ENCODE assay signal across 9 cellular contexts in the genomic region with DNA sequence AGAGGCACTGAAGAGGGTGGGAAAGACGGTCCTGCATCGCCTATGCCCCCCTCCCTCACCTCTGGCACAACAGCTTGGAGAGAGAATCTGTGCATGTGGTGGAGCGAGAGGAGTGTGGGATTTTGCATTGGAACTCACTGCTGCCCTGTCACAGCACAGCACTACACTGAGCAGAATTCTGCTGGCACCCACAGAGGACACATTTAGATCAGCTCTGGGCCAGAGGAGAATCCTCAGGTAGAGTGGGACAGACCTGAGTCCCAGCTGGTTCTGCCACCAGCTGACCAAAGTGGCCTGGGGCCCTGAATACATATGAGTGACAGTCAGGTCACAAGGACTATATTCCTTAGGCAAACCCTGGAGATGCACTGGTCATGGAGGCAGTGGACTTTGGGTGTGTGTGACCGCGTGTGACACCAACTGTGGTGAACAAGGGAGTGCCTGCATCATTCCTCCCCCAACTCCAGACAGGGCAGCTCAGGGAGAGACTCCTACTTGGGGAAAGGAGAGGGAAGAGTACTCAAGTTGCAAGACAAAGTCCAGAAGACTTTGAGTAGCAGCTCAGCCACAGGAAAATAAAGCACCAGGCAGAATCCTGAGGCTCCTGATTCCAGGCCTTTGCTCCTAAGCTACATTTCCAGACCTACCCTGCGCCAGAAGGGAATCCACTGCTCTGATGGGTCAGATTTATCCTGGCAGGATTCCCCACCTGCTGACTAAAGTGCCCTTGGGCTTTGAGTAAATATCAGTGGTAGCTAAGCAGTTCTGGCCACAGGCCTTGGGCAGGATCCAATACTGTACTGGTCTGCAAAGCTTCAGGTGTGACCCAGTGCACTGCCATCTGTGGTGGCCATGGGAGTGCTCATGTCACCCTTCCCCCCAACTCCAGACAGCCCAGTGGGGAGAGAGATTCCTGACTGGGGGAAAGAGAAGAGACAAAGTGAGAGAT. TPM values are rescaled to one million over a fixed set of nuclear protein-coding genes. Genes with fewer than 3 reads are reported as not detected.
DNase-seq lines count a peak whose midpoint lies in the region; TF ChIP-seq lines count a peak whose summit lies in the region.
"Had no signal": no experiment of that assay in that cellular context is flagged by ENCODE, and none has a peak within 500 bp of the region (broad histone marks: within the 10 kb centered on the region; RNA-seq: fewer than 3 reads in every experiment).

No MANE protein-coding gene starts in this region.

- DNase-seq in T1000 (lab: John Stamatoyannopoulos, UW) (peak; percentile 44), OCI-LY7 (ENCODE audit: low spot score) (no peak), T-helper 1 cell (no peak)
- DNase-seq in stimulated activated CD8-positive, alpha-beta memory T cell treated with anti-CD3 and anti-CD28 coated beads, Interleukin-4, amount 100 ng/mL, for 48 hours = no peak
- DNase-seq: naive thymus-derived CD8-positive, alpha-beta T cell; NCI-H510A treated with DMSO at 0.1 percent for 48 hours; T-helper 2 cell had no signal

- no peaks in the 10 kb centered on the region for H4K20me1 ChIP-seq in OCI-LY7 (ENCODE audit: insufficient read depth, low read length)

- no peaks in the 10 kb centered on the region for H3K27me3 ChIP-seq in liver (ENCODE audit: control insufficient read depth in 4 of 4, insufficient read depth in 4 of 4, low read length in 3 of 4)

- H3K79me2 ChIP-seq in OCI-LY7 (ENCODE audit: insufficient read depth, low read depth, low read length) = no peaks in the 10 kb centered on the region

- CTCF ChIA-PET in OCI-LY7 (lab: Charles Lee; ENCODE audit: unreplicated experiment) = no interaction called here

- no peak overlapping the region for H2AFZ ChIP-seq in OCI-LY7 (ENCODE audit: low read length)

- 67% methylated on average over 6 of the region's 6 CpGs for WGBS in liver

- H3K4me3 ChIP-seq in liver (ENCODE audit: low read depth in 1 of 3, low read length in 3 of 3) (no peak overlapping the region), OCI-LY7 (ENCODE audit: low read depth, low read length, poor library complexity, severe bottlenecking) (no peak overlapping the region)

- no peak overlapping the region for H3K4me2 ChIP-seq in OCI-LY7 (ENCODE audit: low read length)

- no peaks in the 10 kb centered on the region for H3K36me3 ChIP-seq in liver (ENCODE audit: control insufficient read depth in 4 of 4, insufficient read depth in 3 of 4, low read depth in 1 of 4, low read length in 3 of 4)
- H3K36me3 ChIP-seq in OCI-LY7 (ENCODE audit: insufficient read depth, low read length) = no peaks in the 10 kb centered on the region

- TF ChIP-seq CTCF in C4-2B (conservative IDR thresholded peaks at IDR 0.05) (no peak), liver (IDR thresholded peaks at IDR 0.05; ENCODE audit: low read depth, low read length, missing input control) (no peak), OCI-LY7 (conservative IDR thresholded peaks at IDR 0.05; ENCODE audit: low read length) (no peak)

- POLR2A ChIA-PET in OCI-LY7 (lab: Charles Lee) = interaction anchor here (0.6 to 1.1 kb wide), 3 partner anchors 23 to 45 kb away, joined by 3 read pairs; no protein-coding TSS in a partner anchor

- intact Hi-C loops in OCI-LY7 (cut with micrococcal nuclease; ENCODE audit: unreplicated experiment) = no loop called here

- H3K4me1 ChIP-seq in liver (ENCODE audit: control insufficient read depth in 4 of 4, insufficient read depth in 4 of 4, low read length in 3 of 4) = peaks cover 5 to 25% (median 17%) of the 10 kb centered on the region in 4 donors
- H3K4me1 ChIP-seq in OCI-LY7 (ENCODE audit: insufficient read depth, low read length, poor library complexity, severe bottlenecking) = no peaks in the 10 kb centered on the region

- no peak overlapping the region for H3K9ac ChIP-seq in liver (ENCODE audit: low read depth in 1 of 2, low read length in 2 of 2)

- H3K27ac ChIP-seq in C4-2B = peak overlapping the region; percentile 65
- peak overlapping the region; percentile 67 to 72 for H3K27ac ChIP-seq in liver (ENCODE audit: low read depth in 1 of 2, low read length in 2 of 2)
- H3K27ac ChIP-seq in OCI-LY7 (ENCODE audit: low read depth, low read length, poor library complexity, severe bottlenecking) = no peak overlapping the region

- BruUV-seq in OCI-LY7 (replicated peaks; lab: Mats Ljungman, UMichigan) = no TSS peak

- H3K9me3 ChIP-seq in liver (ENCODE audit: control insufficient read depth in 4 of 4, low read length in 3 of 4) = no peaks in the 10 kb centered on the region
- no peaks in the 10 kb centered on the region for H3K9me3 ChIP-seq in OCI-LY7 (ENCODE audit: low read length)

- peak; percentile 52 to 66 for TF ChIP-seq RAD21 in liver (IDR thresholded peaks at IDR 0.05)

- H3K9me2 ChIP-seq in OCI-LY7 (ENCODE audit: insufficient read depth, low read length) = no peaks in the 10 kb centered on the region

TF ChIP-seq in liver, 16 proteins besides CTCF, POLR2A, EP300 and RAD21 (continues in another document):
- peak; percentile 79 to 86 for TF ChIP-seq HNF4A (conservative IDR thresholded peaks at IDR 0.05)
- TF ChIP-seq, protein P1, sequence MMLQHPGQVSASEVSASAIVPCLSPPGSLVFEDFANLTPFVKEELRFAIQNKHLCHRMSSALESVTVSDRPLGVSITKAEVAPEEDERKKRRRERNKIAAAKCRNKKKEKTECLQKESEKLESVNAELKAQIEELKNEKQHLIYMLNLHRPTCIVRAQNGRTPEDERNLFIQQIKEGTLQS (IDR thresholded peaks at IDR 0.05) = no peak
- peak; percentile 44 for TF ChIP-seq HNF4G (IDR thresholded peaks at IDR 0.05)
- peak; percentile 97 for TF ChIP-seq FOXA2 (IDR thresholded peaks at IDR 0.05)
- TF ChIP-seq, protein P2, sequence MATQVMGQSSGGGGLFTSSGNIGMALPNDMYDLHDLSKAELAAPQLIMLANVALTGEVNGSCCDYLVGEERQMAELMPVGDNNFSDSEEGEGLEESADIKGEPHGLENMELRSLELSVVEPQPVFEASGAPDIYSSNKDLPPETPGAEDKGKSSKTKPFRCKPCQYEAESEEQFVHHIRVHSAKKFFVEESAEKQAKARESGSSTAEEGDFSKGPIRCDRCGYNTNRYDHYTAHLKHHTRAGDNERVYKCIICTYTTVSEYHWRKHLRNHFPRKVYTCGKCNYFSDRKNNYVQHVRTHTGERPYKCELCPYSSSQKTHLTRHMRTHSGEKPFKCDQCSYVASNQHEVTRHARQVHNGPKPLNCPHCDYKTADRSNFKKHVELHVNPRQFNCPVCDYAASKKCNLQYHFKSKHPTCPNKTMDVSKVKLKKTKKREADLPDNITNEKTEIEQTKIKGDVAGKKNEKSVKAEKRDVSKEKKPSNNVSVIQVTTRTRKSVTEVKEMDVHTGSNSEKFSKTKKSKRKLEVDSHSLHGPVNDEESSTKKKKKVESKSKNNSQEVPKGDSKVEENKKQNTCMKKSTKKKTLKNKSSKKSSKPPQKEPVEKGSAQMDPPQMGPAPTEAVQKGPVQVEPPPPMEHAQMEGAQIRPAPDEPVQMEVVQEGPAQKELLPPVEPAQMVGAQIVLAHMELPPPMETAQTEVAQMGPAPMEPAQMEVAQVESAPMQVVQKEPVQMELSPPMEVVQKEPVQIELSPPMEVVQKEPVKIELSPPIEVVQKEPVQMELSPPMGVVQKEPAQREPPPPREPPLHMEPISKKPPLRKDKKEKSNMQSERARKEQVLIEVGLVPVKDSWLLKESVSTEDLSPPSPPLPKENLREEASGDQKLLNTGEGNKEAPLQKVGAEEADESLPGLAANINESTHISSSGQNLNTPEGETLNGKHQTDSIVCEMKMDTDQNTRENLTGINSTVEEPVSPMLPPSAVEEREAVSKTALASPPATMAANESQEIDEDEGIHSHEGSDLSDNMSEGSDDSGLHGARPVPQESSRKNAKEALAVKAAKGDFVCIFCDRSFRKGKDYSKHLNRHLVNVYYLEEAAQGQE (IDR thresholded peaks at IDR 0.05) = peak; percentile 80
- TF ChIP-seq, protein P3, sequence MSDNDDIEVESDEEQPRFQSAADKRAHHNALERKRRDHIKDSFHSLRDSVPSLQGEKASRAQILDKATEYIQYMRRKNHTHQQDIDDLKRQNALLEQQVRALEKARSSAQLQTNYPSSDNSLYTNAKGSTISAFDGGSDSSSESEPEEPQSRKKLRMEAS (IDR thresholded peaks at IDR 0.05) = peak; percentile 76
- TF ChIP-seq RXRA (IDR thresholded peaks at IDR 0.05) = peak; percentile 71 to 86
- peak; percentile 92 for TF ChIP-seq FOXA1 (IDR thresholded peaks at IDR 0.05)
- peak in 1 of 2 donors; percentile 49 for TF ChIP-seq EGR1 (IDR thresholded peaks at IDR 0.05; ENCODE audit: low read depth in 2 of 2)
- TF ChIP-seq SP1 (IDR thresholded peaks at IDR 0.05) = peak; percentile 94
- TF ChIP-seq TAF1 (conservative IDR thresholded peaks at IDR 0.05) = no peak
- peak in 1 of 2 donors; percentile 38 for TF ChIP-seq GABPA (IDR thresholded peaks at IDR 0.05 in 1 of 2, conservative IDR thresholded peaks at IDR 0.05 in 1 of 2)
- TF ChIP-seq, protein P4, sequence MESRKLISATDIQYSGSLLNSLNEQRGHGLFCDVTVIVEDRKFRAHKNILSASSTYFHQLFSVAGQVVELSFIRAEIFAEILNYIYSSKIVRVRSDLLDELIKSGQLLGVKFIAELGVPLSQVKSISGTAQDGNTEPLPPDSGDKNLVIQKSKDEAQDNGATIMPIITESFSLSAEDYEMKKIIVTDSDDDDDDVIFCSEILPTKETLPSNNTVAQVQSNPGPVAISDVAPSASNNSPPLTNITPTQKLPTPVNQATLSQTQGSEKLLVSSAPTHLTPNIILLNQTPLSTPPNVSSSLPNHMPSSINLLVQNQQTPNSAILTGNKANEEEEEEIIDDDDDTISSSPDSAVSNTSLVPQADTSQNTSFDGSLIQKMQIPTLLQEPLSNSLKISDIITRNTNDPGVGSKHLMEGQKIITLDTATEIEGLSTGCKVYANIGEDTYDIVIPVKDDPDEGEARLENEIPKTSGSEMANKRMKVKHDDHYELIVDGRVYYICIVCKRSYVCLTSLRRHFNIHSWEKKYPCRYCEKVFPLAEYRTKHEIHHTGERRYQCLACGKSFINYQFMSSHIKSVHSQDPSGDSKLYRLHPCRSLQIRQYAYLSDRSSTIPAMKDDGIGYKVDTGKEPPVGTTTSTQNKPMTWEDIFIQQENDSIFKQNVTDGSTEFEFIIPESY (IDR thresholded peaks at IDR 0.05) = peak; percentile 88

RNA-seq across cellular contexts. Expression of a gene that starts 10.6 kb away (rescaled TPM):
- 10 to 100 TPM in 1 of 2 donors, 1 to 10 TPM in 1; 2.7 to 59.6 TPM for total RNA-seq in liver
- 10 to 100 TPM; 34.9 to 42.3 TPM for polyA plus RNA-seq in liver
- 0.88 and 1.9 TPM in 2 replicates for total RNA-seq in OCI-LY7 (2014; rRNA removed; shearing (Covaris generic))
- 1.8 and 2.3 TPM in 2 replicates for total RNA-seq in OCI-LY7 (2022)

RNA-seq across cellular contexts. Expression of a gene that starts 32.4 kb away (rescaled TPM):
- total RNA-seq in liver (1 to 10 TPM in 1 of 2 donors, not detected in 1; 1.2 TPM), OCI-LY7 (2022) (not detected in 2 replicates)
- polyA plus RNA-seq in liver = under 1 TPM; 0.15 to 0.74 TPM
- not detected in 2 replicates for total RNA-seq in OCI-LY7 (2014; rRNA removed; shearing (Covaris generic))
- total RNA-seq: naive thymus-derived CD8-positive, alpha-beta T cell had no signal

RNA-seq across cellular contexts. Expression of a gene that starts 35.6 kb away (rescaled TPM):
- 10 to 100 TPM in 1 of 2 donors, 1 to 10 TPM in 1; 7.4 to 11.0 TPM for total RNA-seq in liver
- 1 to 10 TPM; 3.0 to 5.8 TPM for polyA plus RNA-seq in liver
- total RNA-seq in OCI-LY7 (2014; rRNA removed; shearing (Covaris generic)) = 33.5 and 36.4 TPM in 2 replicates
- 21.0 and 21.7 TPM in 2 replicates for total RNA-seq in OCI-LY7 (2022)

RNA-seq across cellular contexts. Expression of a gene that starts 42.7 kb away (rescaled TPM):
- total RNA-seq in liver (100 to 1,000 TPM in 1 of 2 donors, 10 to 100 TPM in 1; 51.2 to 189 TPM), OCI-LY7 (2022) (6.8 and 7.9 TPM in 2 replicates)
- polyA plus RNA-seq in liver = 100 to 1,000 TPM; 145 to 157 TPM
- 11.7 and 13.5 TPM in 2 replicates for total RNA-seq in OCI-LY7 (2014; rRNA removed; shearing (Covaris generic))
